8 cellular contexts compared by ENCODE assay signal in the genomic region with DNA sequence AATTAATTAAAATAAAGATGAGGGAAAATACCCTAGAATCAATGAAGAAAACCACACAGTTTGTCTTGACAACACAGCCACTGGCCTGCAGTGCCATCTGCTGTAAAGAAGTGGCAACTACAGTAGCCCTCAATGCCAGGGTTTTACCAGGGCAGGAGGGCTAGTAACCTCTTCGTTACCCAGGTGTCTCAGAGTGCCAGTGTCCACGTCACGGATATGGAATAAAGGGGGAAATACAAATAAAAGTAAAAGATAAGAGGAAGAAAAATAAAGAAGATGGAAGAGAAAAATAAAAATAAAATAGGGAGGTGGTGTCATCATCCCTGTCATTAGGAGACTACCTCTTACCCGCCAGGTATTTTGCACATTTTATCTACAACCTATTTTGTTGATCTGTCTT. TPM values are rescaled to one million over a fixed set of nuclear protein-coding genes. Genes with fewer than 3 reads are reported as not detected.
DNase-seq lines count a peak whose midpoint lies in the region; ATAC-seq and TF ChIP-seq lines count a peak whose summit lies in the region.

No MANE protein-coding gene starts in this region.

- no peak overlapping the region for H3K27ac Mint-ChIP-seq in CD8-positive, alpha-beta T cell

- no peak for TF ChIP-seq POLR2A in body of pancreas (IDR thresholded peaks at IDR 0.05)

- H3K27me3 ChIP-seq in CD8-positive, alpha-beta T cell (ENCODE audit: insufficient read depth, low read length), result no peaks in the 10 kb centered on the region
- no peaks in the 10 kb centered on the region for H3K27me3 ChIP-seq in Loucy (ENCODE audit: insufficient read depth, low read length, poor library complexity, severe bottlenecking)
- no peaks in the 10 kb centered on the region for H3K27me3 ChIP-seq in body of pancreas

- POLR2A ChIA-PET in CD8-positive, alpha-beta T cell (lab: Charles Lee), result no interaction called here

- H3F3A ChIP-seq in Loucy (ENCODE audit: low read depth), result peaks cover 16% of the 10 kb centered on the region

- H3K9me3 Mint-ChIP-seq in CD8-positive, alpha-beta T cell, result no peaks in the 10 kb centered on the region

- 21 to 24% methylated on average over 4 of the region's 4 CpGs for WGBS in body of pancreas, 2 donors

- TF ChIP-seq CTCF in CD8-positive, alpha-beta T cell (IDR thresholded peaks at IDR 0.05), result peak; percentile 99
- TF ChIP-seq CTCF in Loucy (conservative IDR thresholded peaks at IDR 0.05; ENCODE audit: low read length) (peak; percentile 97), body of pancreas (IDR thresholded peaks at IDR 0.05) (peak; percentile 82 to 98 (median 96))

- no peak overlapping the region for H3K4me3 Mint-ChIP-seq in CD8-positive, alpha-beta T cell

- no peak overlapping the region for H2AFZ ChIP-seq in Loucy (ENCODE audit: low read length)

- peaks cover 5% of the 10 kb centered on the region for H3K27me3 Mint-ChIP-seq in CD8-positive, alpha-beta T cell (ENCODE audit: low read depth)

- no peaks in the 10 kb centered on the region for H3K36me3 ChIP-seq in CD8-positive, alpha-beta T cell (ENCODE audit: insufficient read depth, low read length)
- H3K36me3 ChIP-seq in Loucy (ENCODE audit: insufficient read depth, low read length) (no peaks in the 10 kb centered on the region), body of pancreas (replicated peaks in 1 of 2; ENCODE audit: insufficient read depth in 1 of 2, low read depth in 2 of 2) (no peaks in the 10 kb centered on the region)

- no peak overlapping the region for H3K27ac ChIP-seq in CD8-positive, alpha-beta T cell (ENCODE audit: low read depth, low read length)
- H3K27ac ChIP-seq in body of pancreas, result no peak overlapping the region

- H3K79me2 ChIP-seq in Loucy (ENCODE audit: insufficient read depth, low read length), result no peaks in the 10 kb centered on the region

- H3K4me3 ChIP-seq in CD8-positive, alpha-beta T cell (ENCODE audit: low read depth, low read length), result no peak overlapping the region
- H3K4me3 ChIP-seq in Loucy (ENCODE audit: low read length, poor library complexity, severe bottlenecking), result no peak overlapping the region
- H3K4me3 ChIP-seq in body of pancreas, result no peak overlapping the region

- H4K20me1 ChIP-seq in Loucy (ENCODE audit: insufficient read depth, low read length, poor library complexity, severe bottlenecking), result no peaks in the 10 kb centered on the region

- no peak overlapping the region for H3K4me2 ChIP-seq in Loucy (ENCODE audit: low read depth, low read length, poor library complexity, severe bottlenecking)

- CTCF ChIA-PET in CD8-positive, alpha-beta T cell (lab: Charles Lee), result interaction anchor here (0.6 to 5.8 kb wide), 19 partner anchors 10 to 780 kb away, joined by 3 to 43 read pairs (median 4); no protein-coding TSS in a partner anchor

- intact Hi-C loops in CD8-positive, alpha-beta T cell (cut with DNase I, micrococcal nuclease), result loop anchor here (1.0 to 10.0 kb wide), 10 partner anchors 283 to 1501 kb away; no protein-coding TSS in a partner anchor
- intact Hi-C loops in body of pancreas (cut with DNase I), result no loop called here

- no peaks in the 10 kb centered on the region for H3K9me2 ChIP-seq in Loucy (replicated peaks; ENCODE audit: low read depth, low read length)

- no peaks in the 10 kb centered on the region for H3K36me3 Mint-ChIP-seq in CD8-positive, alpha-beta T cell

- DNase-seq in CD8-positive, alpha-beta T cell, result peak in 6 of 7 experiments; percentile 22 to 55 (median 36)
- DNase-seq in T-helper 9 cell (peak; percentile 24), body of pancreas (peak; percentile 59 to 69 (median 62)), iPS-NIHi7 (ENCODE audit: extremely low spot score) (peak; percentile 65), NCI-H128 (lab: John Stamatoyannopoulos, UW; ENCODE audit: unreplicated experiment) (no peak)
- DNase-seq in stimulated activated CD4-positive, alpha-beta T cell treated with anti-CD3 and anti-CD28 coated beads, Interleukin-12 subunit alpha, Interleukin-12 subunit beta, amount 100 ng/mL, for 48 hours (ENCODE audit: low read depth in 2 of 3, low spot score in 1 of 3), result peak in 2 of 3 donors; percentile 30 to 46

- H3K9me3 ChIP-seq in CD8-positive, alpha-beta T cell (ENCODE audit: low read length), result no peaks in the 10 kb centered on the region
- H3K9me3 ChIP-seq in Loucy (ENCODE audit: insufficient read depth, low read depth, low read length) (no peaks in the 10 kb centered on the region), body of pancreas (no peaks in the 10 kb centered on the region)

- peaks cover 10% of the 10 kb centered on the region for H3K4me1 Mint-ChIP-seq in CD8-positive, alpha-beta T cell (ENCODE audit: low read depth)

- H3K4me1 ChIP-seq in CD8-positive, alpha-beta T cell (ENCODE audit: insufficient read depth, low read length), result peaks cover 5% of the 10 kb centered on the region
- H3K4me1 ChIP-seq in Loucy (ENCODE audit: insufficient read depth, low read length, poor library complexity, severe bottlenecking) (peaks cover 69% of the 10 kb centered on the region), body of pancreas (peaks cover 32% of the 10 kb centered on the region)

- peak; percentile 70 for ATAC-seq in CD8-positive, alpha-beta T cell
- ATAC-seq in GM19438 (IDR thresholded peaks at IDR 0.05; ENCODE audit: low read depth, unreplicated experiment) (peak; percentile 65), body of pancreas (peak; percentile 60)

- H3K9ac ChIP-seq in Loucy (ENCODE audit: low read depth, low read length, poor library complexity, severe bottlenecking), result no peak overlapping the region

RNA-seq across cellular contexts. Expression of gene SLC44A3, which starts 14.2 kb away (rescaled TPM):
- not detected for total RNA-seq in CD8-positive, alpha-beta T cell
- 10 to 100 TPM; 17.8 to 32.9 TPM for total RNA-seq in body of pancreas

Comparison
In these comparisons a context has a peak if more than half of its experiments do, and no peak if none do; other contexts are left out.
1. RNA of gene SLC44A3, which starts 14.2 kb away (total RNA-seq): 17.8 to 32.9 TPM in body of pancreas; not detected in CD8-positive, alpha-beta T cell; every median in the first group is over 10 times any median in the second.
2. Peak in every context shown above with its lines, with median percentiles within 50 percentile points of each other: ATAC-seq and CTCF ChIP-seq.